ENCODE assay signal across 9 cellular contexts in the genomic region with DNA sequence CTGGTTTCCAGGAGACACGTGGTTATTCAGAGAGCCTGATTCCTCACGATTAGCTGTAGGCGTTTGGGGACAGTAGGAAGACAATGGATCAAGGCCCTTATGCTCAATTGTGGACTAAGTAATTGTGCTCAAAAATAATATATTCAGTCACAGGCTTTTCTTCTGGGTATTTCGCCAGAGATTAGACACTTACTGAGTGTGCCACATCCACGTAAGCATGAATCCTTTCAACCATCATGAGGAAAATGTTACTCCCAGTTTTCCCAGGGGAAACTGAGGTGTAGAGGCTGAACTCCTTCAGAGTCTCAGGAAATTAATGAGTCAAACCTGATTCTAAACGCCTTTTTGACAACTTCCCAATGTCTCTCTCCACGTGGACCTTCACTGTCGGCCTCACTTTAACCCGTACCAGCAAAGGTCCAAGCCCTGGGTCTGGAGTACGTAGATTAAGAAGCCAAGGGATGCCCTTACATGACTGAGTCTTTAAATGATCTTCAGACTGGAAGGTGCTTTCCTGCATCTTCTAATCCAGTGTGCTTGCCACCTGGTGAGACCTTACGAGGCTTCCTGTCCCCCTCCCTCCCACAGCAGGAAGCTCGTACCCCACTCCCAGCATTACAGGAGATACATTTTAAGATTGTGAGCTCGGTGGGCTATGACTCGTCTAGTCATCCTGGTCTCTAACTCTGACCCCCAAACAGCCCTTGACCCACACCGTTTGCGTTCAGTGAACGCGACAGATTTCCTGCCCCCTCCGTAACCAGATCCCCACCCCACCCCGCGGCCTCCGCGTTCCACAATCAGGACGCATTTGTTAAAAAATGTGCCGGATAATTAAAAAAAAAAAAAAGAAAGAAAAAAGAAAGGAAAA. TPM values are rescaled to one million over a fixed set of nuclear protein-coding genes. Genes with fewer than 3 reads are reported as not detected.
DNase-seq lines count a peak whose midpoint lies in the region; ATAC-seq and TF ChIP-seq lines count a peak whose summit lies in the region.
"Had no signal": no experiment of that assay in that cellular context is flagged by ENCODE, and none has a peak within 500 bp of the region (broad histone marks: within the 10 kb centered on the region; RNA-seq: fewer than 3 reads in every experiment).

No MANE protein-coding gene starts in this region.

- TF ChIP-seq POLR2A in lower leg skin (IDR thresholded peaks at IDR 0.05) = no peak

- H3K9ac ChIP-seq in SK-N-MC (ENCODE audit: insufficient read length) = peak overlapping the region; percentile 78

- H3K4me3 ChIP-seq in SK-N-MC = peak overlapping the region; percentile 96
- peak overlapping the region; percentile 79 for H3K4me3 ChIP-seq in lower leg skin (ENCODE audit: low read depth, poor library complexity, severe bottlenecking)

- peaks cover 59% of the 10 kb centered on the region for H3K4me1 Mint-ChIP-seq in brain

- intact Hi-C loops in lower leg skin (cut with DNase I; ENCODE audit: low total_unique reads) = no loop called here

- H3K4me3 Mint-ChIP-seq in brain = peak overlapping the region; percentile 96 to 99 (median 97)

- peaks cover 11% of the 10 kb centered on the region for H3K36me3 ChIP-seq in SK-N-MC (ENCODE audit: insufficient read depth, low read length)

- no peak for TF ChIP-seq CTCF in brain (conservative IDR thresholded peaks at IDR 0.05)
- no peak for TF ChIP-seq CTCF in lower leg skin (IDR thresholded peaks at IDR 0.05)

- no peaks in the 10 kb centered on the region for H3K9me3 ChIP-seq in SK-N-MC (ENCODE audit: low read depth, low read length)

- H3K27me3 Mint-ChIP-seq in brain = peaks cover 9% of the 10 kb centered on the region

- ATAC-seq in stimulated activated naive CD8-positive, alpha-beta T cell treated with anti-CD3 and anti-CD28 coated beads, Interleukin-15, Interleukin-2, amounts not matched to agents 100 U/mL and 50 U/mL, for 24 hours = no peak
- no peak for ATAC-seq in HG03520 (IDR thresholded peaks at IDR 0.05; ENCODE audit: unreplicated experiment)
- ATAC-seq in HG03159 (IDR thresholded peaks at IDR 0.05; ENCODE audit: unreplicated experiment) = no peak

- peak overlapping the region; percentile 99 to 100 (median 99) for H3K27ac Mint-ChIP-seq in brain

- H3K27ac ChIP-seq in SK-N-MC = peak overlapping the region; percentile 69

- peaks cover 0 to 7% (median 0%) of the 10 kb centered on the region in 5 experiments for H3K9me3 Mint-ChIP-seq in brain

- 3 to 4% methylated on average over 20 to 25 of the region's 25 CpGs for WGBS in lower leg skin, 2 donors

- peak; percentile 16 for DNase-seq in NCI-H1105 treated with DMSO at 0.1 percent for 48 hours (lab: John Stamatoyannopoulos, UW)
- DNase-seq in NCI-H1105 (lab: John Stamatoyannopoulos, UW) = no peak
- no peak for DNase-seq in SK-N-MC (ENCODE audit: low read depth, low spot score)
- no peak for DNase-seq in lower leg skin (ENCODE audit: low spot score in 2 of 2)
- DNase-seq in stimulated activated naive CD8-positive, alpha-beta T cell treated with anti-CD3 and anti-CD28 coated beads, Interleukin-15, Interleukin-2, amounts not matched to agents 100 U/mL and 50 U/mL, for 24 hours = peak; percentile 41

- peaks cover 17% of the 10 kb centered on the region for H3K36me3 Mint-ChIP-seq in brain

RNA-seq across cellular contexts. Expression of gene PKM, which starts 1.7 kb away (rescaled TPM):
- 979 TPM for polyA plus RNA-seq in brain (ENCODE audit: insufficient read depth, low read depth, low replicate concordance)
- total RNA-seq in lower leg skin = 100 to 1,000 TPM; 266 to 433 (median 367) TPM

RNA-seq across cellular contexts. Expression of gene GRAMD2A, which starts 31.7 kb away (rescaled TPM):
- polyA plus RNA-seq in brain (ENCODE audit: insufficient read depth, low read depth, low replicate concordance) = 3.0 TPM
- 1 to 10 TPM; 4.6 to 5.9 (median 5.1) TPM for total RNA-seq in lower leg skin
- total RNA-seq: glomerular endothelial cell had no signal

RNA-seq across cellular contexts. Expression of gene PARP6, which starts 43.0 kb away (rescaled TPM):
- 124 TPM for polyA plus RNA-seq in brain (ENCODE audit: insufficient read depth, low read depth, low replicate concordance)
- total RNA-seq in lower leg skin = 10 to 100 TPM; 47.4 to 61.7 (median 54.8) TPM

Comparison
In these comparisons a context has a peak if more than half of its experiments do, and no peak if none do; other contexts are left out.
1. DNase-seq: peak in NCI-H1105 treated with DMSO at 0.1 percent for 48 hours (single experiment) and stimulated activated naive CD8-positive, alpha-beta T cell treated with anti-CD3 and anti-CD28 coated beads, Interleukin-15, Interleukin-2, amounts not matched to agents 100 U/mL and 50 U/mL, for 24 hours (single experiment); none in NCI-H1105 (single experiment), SK-N-MC (single experiment) and lower leg skin (0 of 2).